In the genomic region with DNA sequence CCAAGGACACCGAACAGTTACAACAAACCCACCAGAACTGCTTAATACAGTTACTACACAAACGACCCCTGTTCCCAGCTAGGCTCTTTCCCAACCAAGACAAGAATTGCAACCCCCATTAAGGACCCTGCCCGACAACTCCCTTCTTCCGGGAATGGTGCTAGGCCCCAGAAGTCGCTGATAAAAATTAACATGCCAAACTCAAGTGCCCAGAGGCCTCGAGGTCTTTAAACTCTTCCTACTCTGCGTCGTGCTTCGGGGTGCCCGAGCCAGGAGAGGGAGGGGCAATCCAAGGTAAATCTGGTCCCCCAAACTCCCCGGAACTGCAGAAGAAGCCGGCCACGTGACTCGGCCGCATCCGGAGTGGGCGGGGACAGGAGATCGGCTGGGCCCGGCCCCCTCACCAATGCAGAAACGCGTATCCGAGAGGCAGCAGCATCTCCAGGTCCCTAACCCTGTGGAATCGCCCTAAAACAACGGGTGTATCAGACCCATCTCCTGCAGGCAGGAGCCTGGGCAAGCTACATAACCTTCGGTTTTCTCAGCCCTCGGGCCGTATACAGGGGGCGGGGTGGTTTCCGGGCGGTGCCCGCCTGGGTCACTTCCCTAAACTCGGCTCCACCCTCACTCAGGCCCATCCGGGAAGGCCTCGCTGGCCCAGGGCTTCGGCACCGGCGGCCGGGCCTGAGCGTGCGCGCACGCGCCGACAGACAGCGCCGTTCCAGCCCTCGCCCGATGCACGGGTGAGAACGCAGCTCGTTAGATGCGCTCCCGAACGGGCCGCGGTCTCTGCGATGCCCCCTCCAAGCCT, we compare ENCODE assay signal across 8 cellular contexts. TPM values are rescaled to one million over a fixed set of nuclear protein-coding genes. Genes with fewer than 3 reads are reported as not detected.
DNase-seq lines count a peak whose midpoint lies in the region; ATAC-seq and TF ChIP-seq lines count a peak whose summit lies in the region.

No MANE protein-coding gene starts in this region.

- H3K4me3 Mint-ChIP-seq in activated CD4-positive, alpha-beta T cell treated with anti-CD3 and anti-CD28 coated beads, Interleukin-2, amount 10 ng/mL, durations not matched to agents 24 days and 14 days: peak overlapping the region; percentile 94

- intact Hi-C loops in activated CD4-positive, alpha-beta T cell treated with anti-CD3 and anti-CD28 coated beads, Interleukin-2, amount 10 ng/mL, durations not matched to agents 24 days and 14 days (cut with micrococcal nuclease): no loop called here
- intact Hi-C loops in colonic mucosa (cut with DNase I) (no loop called here), left lung (cut with DNase I) (no loop called here)

- peak overlapping the region; percentile 81 for H3K27ac Mint-ChIP-seq in activated CD4-positive, alpha-beta T cell treated with anti-CD3 and anti-CD28 coated beads, Interleukin-2, amount 10 ng/mL, durations not matched to agents 24 days and 14 days

- no peaks in the 10 kb centered on the region for H3K27me3 Mint-ChIP-seq in activated CD4-positive, alpha-beta T cell treated with anti-CD3 and anti-CD28 coated beads, Interleukin-2, amount 10 ng/mL, durations not matched to agents 24 days and 14 days

- H3K4me1 Mint-ChIP-seq in activated CD4-positive, alpha-beta T cell treated with anti-CD3 and anti-CD28 coated beads, Interleukin-2, amount 10 ng/mL, durations not matched to agents 24 days and 14 days: peaks cover 41% of the 10 kb centered on the region

- H3K27ac ChIP-seq in colonic mucosa: peak overlapping the region; percentile 100
- peak overlapping the region; percentile 95 to 99 for H3K27ac ChIP-seq in left lung

- H3K9me3 ChIP-seq in HAP-1 (no peaks in the 10 kb centered on the region), colonic mucosa (no peaks in the 10 kb centered on the region), left lung (no peaks in the 10 kb centered on the region)

- H3K36me3 Mint-ChIP-seq in activated CD4-positive, alpha-beta T cell treated with anti-CD3 and anti-CD28 coated beads, Interleukin-2, amount 10 ng/mL, durations not matched to agents 24 days and 14 days (ENCODE audit: low read depth): peaks cover 59% of the 10 kb centered on the region

- ATAC-seq in left lung (peak; percentile 48), HG03457 (IDR thresholded peaks at IDR 0.05; ENCODE audit: unreplicated experiment) (no peak)

- TF ChIP-seq CTCF in colonic mucosa (IDR thresholded peaks at IDR 0.05): no peak
- peak in 1 of 2 donors; percentile 14 for TF ChIP-seq CTCF in left lung (IDR thresholded peaks at IDR 0.05)

- peaks cover 61% of the 10 kb centered on the region for H3K36me3 ChIP-seq in HAP-1 (replicated peaks)
- H3K36me3 ChIP-seq in colonic mucosa: peaks cover 16% of the 10 kb centered on the region
- peaks cover 6 to 47% of the 10 kb centered on the region in 2 donors for H3K36me3 ChIP-seq in left lung

- peak overlapping the region; percentile 96 for H3K4me3 ChIP-seq in HAP-1
- peak overlapping the region; percentile 92 for H3K4me3 ChIP-seq in colonic mucosa
- peak overlapping the region; percentile 95 to 96 for H3K4me3 ChIP-seq in left lung

- in situ Hi-C loops in HAP-1 (cut with MboI; ENCODE audit: low sequenced_read_pairs): no loop called here

- H3K9ac ChIP-seq in colonic mucosa (ENCODE audit: low read depth in 2 of 2, low read length in 2 of 2): peak overlapping the region; percentile 82 to 98

- H3K9me3 Mint-ChIP-seq in activated CD4-positive, alpha-beta T cell treated with anti-CD3 and anti-CD28 coated beads, Interleukin-2, amount 10 ng/mL, durations not matched to agents 24 days and 14 days: no peaks in the 10 kb centered on the region

- H3K27me3 ChIP-seq in HAP-1 (ENCODE audit: low read depth) (no peaks in the 10 kb centered on the region), colonic mucosa (no peaks in the 10 kb centered on the region), left lung (no peaks in the 10 kb centered on the region)

- DNase-seq in ELF-1 (ENCODE audit: low read depth, low spot score) (peak; percentile 81), HAP-1 (ENCODE audit: low spot score in 2 of 2) (peak; percentile 47 to 84), NCI-H2227 (lab: John Stamatoyannopoulos, UW; ENCODE audit: unreplicated experiment) (peak; percentile 85), colonic mucosa (peak; percentile 88), left lung (peak; percentile 90 to 96)
- peak; percentile 96 for DNase-seq in activated CD4-positive, alpha-beta T cell treated with anti-CD3 and anti-CD28 coated beads, Interleukin-2, amount 10 ng/mL, durations not matched to agents 24 days and 14 days
- DNase-seq in stimulated activated CD4-positive, alpha-beta T cell treated with anti-CD3 and anti-CD28 coated beads, Interleukin-2, amount 100 ng/mL, for 24 hours: peak; percentile 86

- H3K4me1 ChIP-seq in HAP-1 (peaks cover 9% of the 10 kb centered on the region; the same call in 1 of the 2 replicates), colonic mucosa (peaks cover 39% of the 10 kb centered on the region), left lung (peaks cover 15 to 61% of the 10 kb centered on the region in 2 donors)

RNA-seq across cellular contexts. Expression of gene CFL1, which starts 1.1 kb away (rescaled TPM):
- 1,047 and 1,065 TPM in 2 replicates for total RNA-seq in activated CD4-positive, alpha-beta T cell treated with anti-CD3 and anti-CD28 coated beads, Interleukin-2, amount 10 ng/mL, durations not matched to agents 24 days and 14 days
- total RNA-seq in colonic mucosa (1,000 to 10,000 TPM; 1,832 to 1,932 TPM), left lung (1,000 to 10,000 TPM in 1 of 2 donors, 100 to 1,000 TPM in 1; 790 to 1,162 TPM)

RNA-seq across cellular contexts. Expression of gene MUS81, which starts 3.3 kb away (rescaled TPM):
- 77.4 and 80.5 TPM in 2 replicates for total RNA-seq in activated CD4-positive, alpha-beta T cell treated with anti-CD3 and anti-CD28 coated beads, Interleukin-2, amount 10 ng/mL, durations not matched to agents 24 days and 14 days
- 10 to 100 TPM; 47.2 to 62.5 TPM for total RNA-seq in colonic mucosa
- total RNA-seq in left lung: 10 to 100 TPM; 43.4 to 50.7 TPM

RNA-seq across cellular contexts. Expression of gene EFEMP2, which starts 15.7 kb away (rescaled TPM):
- total RNA-seq in activated CD4-positive, alpha-beta T cell treated with anti-CD3 and anti-CD28 coated beads, Interleukin-2, amount 10 ng/mL, durations not matched to agents 24 days and 14 days: 8.4 and 9.1 TPM in 2 replicates
- 10 to 100 TPM in 1 of 2 donors, 1 to 10 TPM in 1; 9.6 to 22.5 TPM for total RNA-seq in colonic mucosa
- 100 to 1,000 TPM in 1 of 2 donors, 10 to 100 TPM in 1; 67.6 to 113 TPM for total RNA-seq in left lung

RNA-seq across cellular contexts. Expression of gene CTSW, which starts 22.7 kb away (rescaled TPM):
- 4.9 and 7.5 TPM in 2 replicates for total RNA-seq in activated CD4-positive, alpha-beta T cell treated with anti-CD3 and anti-CD28 coated beads, Interleukin-2, amount 10 ng/mL, durations not matched to agents 24 days and 14 days
- total RNA-seq in colonic mucosa: 1 to 10 TPM; 1.2 TPM
- total RNA-seq in left lung: 1 to 10 TPM; 5.8 to 9.1 TPM

RNA-seq across cellular contexts. Expression of gene SNX32, which starts 23.1 kb away (rescaled TPM):
- 1.2 and 2.1 TPM in 2 replicates for total RNA-seq in activated CD4-positive, alpha-beta T cell treated with anti-CD3 and anti-CD28 coated beads, Interleukin-2, amount 10 ng/mL, durations not matched to agents 24 days and 14 days
- total RNA-seq in colonic mucosa: 1 to 10 TPM; 1.6 to 1.9 TPM
- total RNA-seq in left lung: 1 to 10 TPM in 1 of 2 donors, under 1 TPM in 1; 0.24 to 1.9 TPM
